In the genomic region with DNA sequence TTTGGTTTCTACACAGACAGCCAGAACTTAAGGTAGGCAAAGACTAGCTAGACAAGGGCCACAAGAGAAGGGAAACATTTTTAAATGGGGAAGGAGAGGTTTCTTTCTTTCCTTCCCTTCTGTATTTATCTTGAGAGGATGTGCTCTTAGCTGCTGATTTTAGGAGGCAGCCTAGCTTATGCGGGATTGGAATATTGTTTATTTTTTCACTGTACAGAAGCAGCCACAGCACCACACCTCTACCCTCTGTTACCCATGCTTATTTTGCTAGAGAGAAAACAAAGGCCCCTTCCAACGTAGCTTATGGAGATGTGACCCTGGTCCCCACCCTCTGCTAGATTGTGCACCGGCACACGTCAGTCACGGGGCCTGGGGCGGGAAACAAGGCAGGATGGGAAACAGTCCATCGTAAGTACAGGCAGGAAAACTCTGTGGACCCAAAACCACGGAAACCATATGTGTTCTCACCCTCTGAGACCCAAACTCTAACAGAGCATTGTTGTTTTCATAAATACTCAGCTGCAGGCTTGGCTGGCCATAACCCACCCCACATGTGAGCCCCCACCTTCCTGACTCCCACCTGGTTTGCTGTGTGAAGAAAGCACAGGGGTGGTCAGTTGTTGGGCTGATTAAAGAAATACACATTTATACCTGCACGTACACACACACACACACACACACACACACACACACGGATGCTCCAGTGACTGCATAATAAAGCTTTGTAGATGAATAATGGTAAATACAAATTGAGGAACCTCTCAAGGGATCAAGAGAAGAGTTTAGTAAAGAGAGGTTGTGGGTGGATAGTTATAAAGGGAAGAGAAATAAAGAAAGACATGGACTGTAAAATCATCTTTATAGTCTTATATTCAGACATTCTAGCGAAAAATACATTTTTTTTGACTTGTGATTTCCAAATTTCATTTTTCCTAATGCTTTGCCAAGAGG, we compare ENCODE assay signal across 13 cellular contexts.
DNase-seq lines count a peak whose midpoint lies in the region; ATAC-seq and TF ChIP-seq lines count a peak whose summit lies in the region.
"Had no signal": no experiment of that assay in that cellular context is flagged by ENCODE, and none has a peak within 500 bp of the region (broad histone marks: within the 10 kb centered on the region; RNA-seq: fewer than 3 reads in every experiment).

No MANE protein-coding gene starts in this region.

- H3K4me1 ChIP-seq in A673 (ENCODE audit: insufficient read depth, low read length, poor library complexity, severe bottlenecking) (peaks cover 10% of the 10 kb centered on the region), Loucy (ENCODE audit: insufficient read depth, low read length, poor library complexity, severe bottlenecking) (peaks cover 25% of the 10 kb centered on the region), esophagus muscularis mucosa (peaks cover 30 to 39% (median 33%) of the 10 kb centered on the region in 4 donors), neural progenitor cell (peaks cover 33% of the 10 kb centered on the region)

- H3K27me3 ChIP-seq in A673 (replicated peaks; ENCODE audit: insufficient read depth, low read depth, low read length, poor library complexity), result no peaks in the 10 kb centered on the region
- H3K27me3 ChIP-seq in Loucy (ENCODE audit: insufficient read depth, low read length, poor library complexity, severe bottlenecking), result no peaks in the 10 kb centered on the region
- H3K27me3 ChIP-seq in esophagus muscularis mucosa, result no peaks in the 10 kb centered on the region
- no peaks in the 10 kb centered on the region for H3K27me3 ChIP-seq in neural progenitor cell
- H3K27me3 ChIP-seq: foreskin keratinocyte had no signal

- TF ChIP-seq CTCF in A673 (conservative IDR thresholded peaks at IDR 0.05; ENCODE audit: low read depth, low read length), result no peak
- no peak for TF ChIP-seq CTCF in Loucy (conservative IDR thresholded peaks at IDR 0.05; ENCODE audit: low read length)
- TF ChIP-seq CTCF in esophagus muscularis mucosa (IDR thresholded peaks at IDR 0.05), result no peak
- no peak for TF ChIP-seq CTCF in neural progenitor cell (IDR thresholded peaks at IDR 0.05)

- no peak for TF ChIP-seq POLR2A in esophagus muscularis mucosa (IDR thresholded peaks at IDR 0.05; ENCODE audit: low read depth)

- H3K9ac ChIP-seq in Loucy (ENCODE audit: low read depth, low read length, poor library complexity, severe bottlenecking) (no peak overlapping the region), neural progenitor cell (no peak overlapping the region)

- H3K27ac Mint-ChIP-seq in neural progenitor cell, result peak overlapping the region; percentile 97

- H3K36me3 Mint-ChIP-seq in neural progenitor cell, result peaks cover 7% of the 10 kb centered on the region

- no TSS peak for BruUV-seq in A673 (replicated peaks; lab: Mats Ljungman, UMichigan)

- ATAC-seq in GM18907 (IDR thresholded peaks at IDR 0.05; ENCODE audit: unreplicated experiment), result no peak
- ATAC-seq: HCT116 had no signal

- POLR2A ChIA-PET in A673 (lab: Charles Lee; ENCODE audit: low non-redundant PET), result no interaction called here

- H2AFZ ChIP-seq in Loucy (ENCODE audit: low read length) (no peak overlapping the region), neural progenitor cell (replicated peaks) (no peak overlapping the region)

- H3K4me2 ChIP-seq in Loucy (ENCODE audit: low read depth, low read length, poor library complexity, severe bottlenecking), result peak overlapping the region; percentile 62
- H3K4me2 ChIP-seq in neural progenitor cell, result peak overlapping the region; percentile 49

- CTCF ChIA-PET in A673 (lab: Charles Lee), result no interaction called here

- H3K79me2 ChIP-seq in Loucy (ENCODE audit: insufficient read depth, low read length) (no peaks in the 10 kb centered on the region), neural progenitor cell (ENCODE audit: low read depth) (no peaks in the 10 kb centered on the region)

- peaks cover 5% of the 10 kb centered on the region for H3K9me3 ChIP-seq in A673 (ENCODE audit: low read depth, low read length, poor library complexity, severe bottlenecking)
- peaks cover 7% of the 10 kb centered on the region; the same call in 1 of the 2 replicates for H3K9me3 ChIP-seq in Loucy (ENCODE audit: insufficient read depth, low read depth, low read length)
- H3K9me3 ChIP-seq in esophagus muscularis mucosa, result peaks cover 0 to 9% (median 4%) of the 10 kb centered on the region in 4 donors
- peaks cover 10% of the 10 kb centered on the region for H3K9me3 ChIP-seq in neural progenitor cell (ENCODE audit: low read depth)

- no peak for DNase-seq in A673 (ENCODE audit: low spot score)
- DNase-seq in esophagus muscularis mucosa (ENCODE audit: extremely low spot score), result no peak
- no peak for DNase-seq in neural progenitor cell (ENCODE audit: low spot score)
- no peak for DNase-seq in activated CD4-positive, alpha-beta T cell treated with anti-CD3 and anti-CD28 coated beads, Interleukin-2, amount 50 U/mL, for 4 hours
- no peak for DNase-seq in T-helper 9 cell
- no peak for DNase-seq in effector CD4-positive, alpha-beta T cell
- DNase-seq: activated gamma-delta T cell treated with Interleukin-2 at 50 U/mL for 16 hours; effector memory CD4-positive, alpha-beta T cell; foreskin keratinocyte had no signal

- H3K9me2 ChIP-seq in Loucy (replicated peaks; ENCODE audit: low read depth, low read length), result no peaks in the 10 kb centered on the region

- H3K36me3 ChIP-seq in A673 (ENCODE audit: insufficient read depth, low read length, poor library complexity, severe bottlenecking) (no peaks in the 10 kb centered on the region), Loucy (ENCODE audit: insufficient read depth, low read length) (no peaks in the 10 kb centered on the region), esophagus muscularis mucosa (no peaks in the 10 kb centered on the region), neural progenitor cell (no peaks in the 10 kb centered on the region)

- no peaks in the 10 kb centered on the region for H3F3A ChIP-seq in Loucy (ENCODE audit: low read depth)
- H3F3A ChIP-seq in neural progenitor cell (ENCODE audit: low read depth), result peaks cover 20% of the 10 kb centered on the region

- no peaks in the 10 kb centered on the region for H3K27me3 Mint-ChIP-seq in neural progenitor cell (ENCODE audit: insufficient read depth, low read depth)

- peak overlapping the region; percentile 9 for H3K27ac ChIP-seq in A673 (ENCODE audit: low read depth, low read length, poor library complexity, severe bottlenecking)
- peak overlapping the region in 3 of 4 donors; percentile 5 to 48 (median 37) for H3K27ac ChIP-seq in esophagus muscularis mucosa (replicated peaks in 1 of 4)
- H3K27ac ChIP-seq in neural progenitor cell, result peak overlapping the region; percentile 92
- H3K27ac ChIP-seq: foreskin keratinocyte had no signal

- H3K9me3 Mint-ChIP-seq in neural progenitor cell, result peaks cover 18% of the 10 kb centered on the region

- WGBS in esophagus muscularis mucosa, result 60% methylated on average over 10 of the region's 11 CpGs

- no peak for TF ChIP-seq EP300 in esophagus muscularis mucosa (IDR thresholded peaks at IDR 0.05)

- peaks cover 22% of the 10 kb centered on the region for H4K20me1 ChIP-seq in Loucy (ENCODE audit: insufficient read depth, low read length, poor library complexity, severe bottlenecking)
- no peaks in the 10 kb centered on the region for H4K20me1 ChIP-seq in neural progenitor cell (ENCODE audit: low read depth)

- intact Hi-C loops in A673 (cut with micrococcal nuclease; ENCODE audit: unreplicated experiment) (no loop called here), esophagus muscularis mucosa (cut with DNase I) (no loop called here)

- peak overlapping the region; percentile 36 for H3K4me3 Mint-ChIP-seq in neural progenitor cell

- H3K4me3 ChIP-seq in A673 (ENCODE audit: low read depth, low read length, poor library complexity, severe bottlenecking) (no peak overlapping the region), Loucy (ENCODE audit: low read length, poor library complexity, severe bottlenecking) (no peak overlapping the region), esophagus muscularis mucosa (no peak overlapping the region), neural progenitor cell (no peak overlapping the region)
- H3K4me3 ChIP-seq: skin epidermis had no signal

- H3K4me1 Mint-ChIP-seq in neural progenitor cell, result peaks cover 52% of the 10 kb centered on the region

Comparison
In these comparisons a context has a peak if more than half of its experiments do, and no peak if none do; other contexts are left out.
1. H3K27ac ChIP-seq: peak in every context shown above with its lines; median percentile 92 in neural progenitor cell; 37 in esophagus muscularis mucosa; 9 in A673.